In genomic region chr1:8815582-8816285, GRCh38 we compare ENCODE assay signal across 8 cellular contexts. TPM values are rescaled to one million over a fixed set of nuclear protein-coding genes. Genes with fewer than 3 reads are reported as not detected.
DNase-seq lines count a peak whose midpoint lies in the region; TF ChIP-seq lines count a peak whose summit lies in the region.

No MANE protein-coding gene starts in this region.

- no peak overlapping the region for H4K91ac ChIP-seq in neuronal stem cell (ENCODE audit: low read depth, low read length, poor library complexity)

- no peaks in the 10 kb centered on the region for H3K36me3 ChIP-seq in neuronal stem cell (replicated peaks in 1 of 2; ENCODE audit: control insufficient read depth in 2 of 2, insufficient read depth in 2 of 2, low read length in 2 of 2)

- H2BK120ac ChIP-seq in neuronal stem cell (ENCODE audit: low read depth, low read length) = no peak overlapping the region

- H3K27me3 Mint-ChIP-seq in activated naive CD4-positive, alpha-beta T cell treated with anti-CD3 and anti-CD28 coated beads, Interleukin-2, amount 10 ng/mL, durations not matched to agents 7 days and 5 days = peaks cover 28% of the 10 kb centered on the region

- H3K4me2 ChIP-seq in neuronal stem cell (ENCODE audit: insufficient read depth, low read length, poor library complexity, severe bottlenecking) = peak overlapping the region; percentile 64

- no peak overlapping the region for H4K8ac ChIP-seq in neuronal stem cell (ENCODE audit: low read depth, low read length)

- H3K4me3 ChIP-seq in epithelial cell of proximal tubule (ENCODE audit: low read depth, low read length) (peak overlapping the region; percentile 77), neuronal stem cell (ENCODE audit: low read length in 2 of 2) (peak overlapping the region; percentile 53 to 81)

- H2AFZ ChIP-seq in neuronal stem cell (ENCODE audit: low read length) = no peak overlapping the region

- H3K27me3 ChIP-seq in neuronal stem cell (ENCODE audit: control insufficient read depth in 3 of 3, insufficient read depth in 3 of 3, low read depth in 1 of 3, low read length in 3 of 3) = no peaks in the 10 kb centered on the region

- peak overlapping the region; percentile 86 for H3K27ac Mint-ChIP-seq in activated naive CD4-positive, alpha-beta T cell treated with anti-CD3 and anti-CD28 coated beads, Interleukin-2, amount 10 ng/mL, durations not matched to agents 7 days and 5 days

- H3K4me1 Mint-ChIP-seq in activated naive CD4-positive, alpha-beta T cell treated with anti-CD3 and anti-CD28 coated beads, Interleukin-2, amount 10 ng/mL, durations not matched to agents 7 days and 5 days = peaks cover 40% of the 10 kb centered on the region

- peak overlapping the region; percentile 85 for H3K4me3 Mint-ChIP-seq in activated naive CD4-positive, alpha-beta T cell treated with anti-CD3 and anti-CD28 coated beads, Interleukin-2, amount 10 ng/mL, durations not matched to agents 7 days and 5 days

- H3K9ac ChIP-seq in neuronal stem cell (ENCODE audit: low read depth, low read length, poor library complexity) = no peak overlapping the region

- H3K27ac ChIP-seq in neuronal stem cell (replicated peaks; ENCODE audit: low read length) = peak overlapping the region; percentile 29

- no peak overlapping the region for H3K18ac ChIP-seq in neuronal stem cell (ENCODE audit: low read length)

- no peak overlapping the region for H3K14ac ChIP-seq in neuronal stem cell (ENCODE audit: low read length)

- peaks cover 2% of the 10 kb centered on the region for H3K36me3 Mint-ChIP-seq in activated naive CD4-positive, alpha-beta T cell treated with anti-CD3 and anti-CD28 coated beads, Interleukin-2, amount 10 ng/mL, durations not matched to agents 7 days and 5 days

- no peak for TF ChIP-seq CTCF in epithelial cell of proximal tubule (conservative IDR thresholded peaks at IDR 0.05; ENCODE audit: low read depth, low read length)

- CTCF ChIA-PET in activated naive CD4-positive, alpha-beta T cell treated with anti-CD3 and anti-CD28 coated beads, Interleukin-2, amount 10 ng/mL, durations not matched to agents 7 days and 5 days (lab: Charles Lee) = interaction anchor here (0.6 to 1.7 kb wide), 6 partner anchors 33 to 447 kb away, joined by 3 to 17 read pairs (median 3); no protein-coding TSS in a partner anchor

- no peak overlapping the region for H2BK5ac ChIP-seq in neuronal stem cell (ENCODE audit: low read length)

- WGBS in neuronal stem cell (ENCODE audit: extremely low coverage in 2 of 2, insufficient read length in 2 of 2, insufficient replicate concordance in 1 of 2), 2 donors = no CpG with 5 or more reads among the region's 5 CpGs

- DNase-seq in activated naive CD4-positive, alpha-beta T cell treated with anti-CD3 and anti-CD28 coated beads, Interleukin-2, amount 10 ng/mL, durations not matched to agents 7 days and 5 days = no peak
- DNase-seq in activated naive CD4-positive, alpha-beta T cell treated with Interleukin-2 at 50 U/mL for 16 hours = no peak
- DNase-seq in SHP77 treated with DMSO at 0.1 percent for 48 hours (lab: John Stamatoyannopoulos, UW) (peak; percentile 19), epithelial cell of proximal tubule (ENCODE audit: low read depth) (no peak), neuronal stem cell (ENCODE audit: low spot score) (peak; percentile 27), AG08396 (ENCODE audit: low spot score) (no peak), SIG-M5 (lab: John Stamatoyannopoulos, UW) (no peak), NCI-H2107 treated with DMSO at 0.1 percent for 48 hours (lab: John Stamatoyannopoulos, UW; ENCODE audit: unreplicated experiment) (no peak)

- H2BK15ac ChIP-seq in neuronal stem cell (ENCODE audit: low read length) = no peak overlapping the region

- no peak overlapping the region for H2BK12ac ChIP-seq in neuronal stem cell (ENCODE audit: low read length)

- H3K23ac ChIP-seq in neuronal stem cell (ENCODE audit: low read depth, low read length, poor library complexity) = no peak overlapping the region

- no peak overlapping the region for H3K4ac ChIP-seq in neuronal stem cell (ENCODE audit: low read length)

- H3K9me3 Mint-ChIP-seq in activated naive CD4-positive, alpha-beta T cell treated with anti-CD3 and anti-CD28 coated beads, Interleukin-2, amount 10 ng/mL, durations not matched to agents 7 days and 5 days = no peaks in the 10 kb centered on the region

- H2AK5ac ChIP-seq in neuronal stem cell (ENCODE audit: low read depth, low read length) = no peak overlapping the region

- peaks cover 5% of the 10 kb centered on the region for H3K79me1 ChIP-seq in neuronal stem cell (ENCODE audit: low read depth, low read length)

- H3K9me3 ChIP-seq in neuronal stem cell (replicated peaks in 1 of 2; ENCODE audit: control insufficient read depth in 2 of 2, insufficient read depth in 1 of 2, low read depth in 1 of 2, low read length in 2 of 2) = no peaks in the 10 kb centered on the region

- H3K4me1 ChIP-seq in neuronal stem cell (ENCODE audit: control insufficient read depth in 2 of 2, insufficient read depth in 1 of 2, low read depth in 1 of 2, low read length in 2 of 2) = peaks cover 1 to 14% of the 10 kb centered on the region in 2 donors

RNA-seq across cellular contexts. Expression of gene RERE, which starts 1.7 kb away (rescaled TPM):
- total RNA-seq in epithelial cell of proximal tubule = 18.0 and 30.0 TPM in 2 replicates
- 36.6 TPM for polyA plus RNA-seq in neuronal stem cell (2013, experiment 1 of 2)
- 38.4 TPM for polyA plus RNA-seq in neuronal stem cell (2013, experiment 2 of 2)

Comparison
In these comparisons a context has a peak if more than half of its experiments do, and no peak if none do; other contexts are left out.
1. DNase-seq: peak in SHP77 treated with DMSO at 0.1 percent for 48 hours (single experiment) and neuronal stem cell (single experiment); none in activated naive CD4-positive, alpha-beta T cell treated with anti-CD3 and anti-CD28 coated beads, Interleukin-2, amount 10 ng/mL, durations not matched to agents 7 days and 5 days (single experiment), activated naive CD4-positive, alpha-beta T cell treated with Interleukin-2 at 50 U/mL for 16 hours (single experiment), epithelial cell of proximal tubule (single experiment), AG08396 (single experiment), SIG-M5 (single experiment) and NCI-H2107 treated with DMSO at 0.1 percent for 48 hours (single experiment).